ENCODE assay signal across 1 cellular context in the genomic region with DNA sequence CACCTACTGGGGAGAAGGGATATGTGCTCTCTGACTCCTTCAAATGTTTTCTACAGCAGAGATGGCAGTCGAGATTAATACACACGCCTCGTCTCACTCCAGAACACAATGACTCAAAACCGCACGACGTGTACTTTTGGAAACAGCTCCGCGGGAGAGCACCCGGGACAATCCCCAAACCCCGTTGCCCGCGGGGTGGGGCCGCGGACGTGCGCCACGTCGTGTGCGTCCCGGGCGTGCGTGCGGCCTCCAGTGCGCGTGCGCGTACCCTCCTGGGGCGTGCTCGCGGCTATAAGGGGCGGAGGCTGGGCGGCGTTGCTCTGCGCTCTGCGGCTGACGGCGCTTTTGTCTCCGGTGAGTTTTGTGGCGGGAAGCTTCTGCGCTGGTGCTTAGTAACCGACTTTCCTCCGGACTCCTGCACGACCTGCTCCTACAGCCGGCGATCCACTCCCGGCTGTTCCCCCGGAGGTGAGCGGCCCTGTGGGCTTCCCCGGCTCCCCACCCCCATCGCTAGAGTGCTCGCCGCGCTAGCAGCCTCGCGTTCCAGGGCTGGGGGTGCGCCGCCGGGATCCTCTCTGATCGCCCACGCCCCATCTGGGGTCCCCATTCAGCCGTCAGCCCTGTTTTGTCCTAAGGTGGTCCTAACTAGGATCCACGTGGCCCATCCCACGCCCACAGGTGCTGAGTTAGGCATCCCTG.
TF ChIP-seq lines count a peak whose summit lies in the region.

A gene with protein sequence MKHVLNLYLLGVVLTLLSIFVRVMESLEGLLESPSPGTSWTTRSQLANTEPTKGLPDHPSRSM (plus strand): TSS at position 323 of the 699 bp plus-strand sequence. CDS start 1,391 bp downstream, outside the sequence.

TF ChIP-seq in K562, 482 proteins besides CTCF, POLR2A, EP300 and RAD21 (continued from another document and continues in another):
- TF ChIP-seq, protein P1, sequence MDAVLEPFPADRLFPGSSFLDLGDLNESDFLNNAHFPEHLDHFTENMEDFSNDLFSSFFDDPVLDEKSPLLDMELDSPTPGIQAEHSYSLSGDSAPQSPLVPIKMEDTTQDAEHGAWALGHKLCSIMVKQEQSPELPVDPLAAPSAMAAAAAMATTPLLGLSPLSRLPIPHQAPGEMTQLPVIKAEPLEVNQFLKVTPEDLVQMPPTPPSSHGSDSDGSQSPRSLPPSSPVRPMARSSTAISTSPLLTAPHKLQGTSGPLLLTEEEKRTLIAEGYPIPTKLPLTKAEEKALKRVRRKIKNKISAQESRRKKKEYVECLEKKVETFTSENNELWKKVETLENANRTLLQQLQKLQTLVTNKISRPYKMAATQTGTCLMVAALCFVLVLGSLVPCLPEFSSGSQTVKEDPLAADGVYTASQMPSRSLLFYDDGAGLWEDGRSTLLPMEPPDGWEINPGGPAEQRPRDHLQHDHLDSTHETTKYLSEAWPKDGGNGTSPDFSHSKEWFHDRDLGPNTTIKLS (IDR thresholded peaks at IDR 0.05; ENCODE audit: borderline replicate concordance, low read depth) = peak; percentile 96
- TF ChIP-seq, protein P2, sequence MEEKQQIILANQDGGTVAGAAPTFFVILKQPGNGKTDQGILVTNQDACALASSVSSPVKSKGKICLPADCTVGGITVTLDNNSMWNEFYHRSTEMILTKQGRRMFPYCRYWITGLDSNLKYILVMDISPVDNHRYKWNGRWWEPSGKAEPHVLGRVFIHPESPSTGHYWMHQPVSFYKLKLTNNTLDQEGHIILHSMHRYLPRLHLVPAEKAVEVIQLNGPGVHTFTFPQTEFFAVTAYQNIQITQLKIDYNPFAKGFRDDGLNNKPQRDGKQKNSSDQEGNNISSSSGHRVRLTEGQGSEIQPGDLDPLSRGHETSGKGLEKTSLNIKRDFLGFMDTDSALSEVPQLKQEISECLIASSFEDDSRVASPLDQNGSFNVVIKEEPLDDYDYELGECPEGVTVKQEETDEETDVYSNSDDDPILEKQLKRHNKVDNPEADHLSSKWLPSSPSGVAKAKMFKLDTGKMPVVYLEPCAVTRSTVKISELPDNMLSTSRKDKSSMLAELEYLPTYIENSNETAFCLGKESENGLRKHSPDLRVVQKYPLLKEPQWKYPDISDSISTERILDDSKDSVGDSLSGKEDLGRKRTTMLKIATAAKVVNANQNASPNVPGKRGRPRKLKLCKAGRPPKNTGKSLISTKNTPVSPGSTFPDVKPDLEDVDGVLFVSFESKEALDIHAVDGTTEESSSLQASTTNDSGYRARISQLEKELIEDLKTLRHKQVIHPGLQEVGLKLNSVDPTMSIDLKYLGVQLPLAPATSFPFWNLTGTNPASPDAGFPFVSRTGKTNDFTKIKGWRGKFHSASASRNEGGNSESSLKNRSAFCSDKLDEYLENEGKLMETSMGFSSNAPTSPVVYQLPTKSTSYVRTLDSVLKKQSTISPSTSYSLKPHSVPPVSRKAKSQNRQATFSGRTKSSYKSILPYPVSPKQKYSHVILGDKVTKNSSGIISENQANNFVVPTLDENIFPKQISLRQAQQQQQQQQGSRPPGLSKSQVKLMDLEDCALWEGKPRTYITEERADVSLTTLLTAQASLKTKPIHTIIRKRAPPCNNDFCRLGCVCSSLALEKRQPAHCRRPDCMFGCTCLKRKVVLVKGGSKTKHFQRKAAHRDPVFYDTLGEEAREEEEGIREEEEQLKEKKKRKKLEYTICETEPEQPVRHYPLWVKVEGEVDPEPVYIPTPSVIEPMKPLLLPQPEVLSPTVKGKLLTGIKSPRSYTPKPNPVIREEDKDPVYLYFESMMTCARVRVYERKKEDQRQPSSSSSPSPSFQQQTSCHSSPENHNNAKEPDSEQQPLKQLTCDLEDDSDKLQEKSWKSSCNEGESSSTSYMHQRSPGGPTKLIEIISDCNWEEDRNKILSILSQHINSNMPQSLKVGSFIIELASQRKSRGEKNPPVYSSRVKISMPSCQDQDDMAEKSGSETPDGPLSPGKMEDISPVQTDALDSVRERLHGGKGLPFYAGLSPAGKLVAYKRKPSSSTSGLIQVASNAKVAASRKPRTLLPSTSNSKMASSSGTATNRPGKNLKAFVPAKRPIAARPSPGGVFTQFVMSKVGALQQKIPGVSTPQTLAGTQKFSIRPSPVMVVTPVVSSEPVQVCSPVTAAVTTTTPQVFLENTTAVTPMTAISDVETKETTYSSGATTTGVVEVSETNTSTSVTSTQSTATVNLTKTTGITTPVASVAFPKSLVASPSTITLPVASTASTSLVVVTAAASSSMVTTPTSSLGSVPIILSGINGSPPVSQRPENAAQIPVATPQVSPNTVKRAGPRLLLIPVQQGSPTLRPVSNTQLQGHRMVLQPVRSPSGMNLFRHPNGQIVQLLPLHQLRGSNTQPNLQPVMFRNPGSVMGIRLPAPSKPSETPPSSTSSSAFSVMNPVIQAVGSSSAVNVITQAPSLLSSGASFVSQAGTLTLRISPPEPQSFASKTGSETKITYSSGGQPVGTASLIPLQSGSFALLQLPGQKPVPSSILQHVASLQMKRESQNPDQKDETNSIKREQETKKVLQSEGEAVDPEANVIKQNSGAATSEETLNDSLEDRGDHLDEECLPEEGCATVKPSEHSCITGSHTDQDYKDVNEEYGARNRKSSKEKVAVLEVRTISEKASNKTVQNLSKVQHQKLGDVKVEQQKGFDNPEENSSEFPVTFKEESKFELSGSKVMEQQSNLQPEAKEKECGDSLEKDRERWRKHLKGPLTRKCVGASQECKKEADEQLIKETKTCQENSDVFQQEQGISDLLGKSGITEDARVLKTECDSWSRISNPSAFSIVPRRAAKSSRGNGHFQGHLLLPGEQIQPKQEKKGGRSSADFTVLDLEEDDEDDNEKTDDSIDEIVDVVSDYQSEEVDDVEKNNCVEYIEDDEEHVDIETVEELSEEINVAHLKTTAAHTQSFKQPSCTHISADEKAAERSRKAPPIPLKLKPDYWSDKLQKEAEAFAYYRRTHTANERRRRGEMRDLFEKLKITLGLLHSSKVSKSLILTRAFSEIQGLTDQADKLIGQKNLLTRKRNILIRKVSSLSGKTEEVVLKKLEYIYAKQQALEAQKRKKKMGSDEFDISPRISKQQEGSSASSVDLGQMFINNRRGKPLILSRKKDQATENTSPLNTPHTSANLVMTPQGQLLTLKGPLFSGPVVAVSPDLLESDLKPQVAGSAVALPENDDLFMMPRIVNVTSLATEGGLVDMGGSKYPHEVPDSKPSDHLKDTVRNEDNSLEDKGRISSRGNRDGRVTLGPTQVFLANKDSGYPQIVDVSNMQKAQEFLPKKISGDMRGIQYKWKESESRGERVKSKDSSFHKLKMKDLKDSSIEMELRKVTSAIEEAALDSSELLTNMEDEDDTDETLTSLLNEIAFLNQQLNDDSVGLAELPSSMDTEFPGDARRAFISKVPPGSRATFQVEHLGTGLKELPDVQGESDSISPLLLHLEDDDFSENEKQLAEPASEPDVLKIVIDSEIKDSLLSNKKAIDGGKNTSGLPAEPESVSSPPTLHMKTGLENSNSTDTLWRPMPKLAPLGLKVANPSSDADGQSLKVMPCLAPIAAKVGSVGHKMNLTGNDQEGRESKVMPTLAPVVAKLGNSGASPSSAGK (IDR thresholded peaks at IDR 0.05) = peak; percentile 97
- TF ChIP-seq, protein P3, sequence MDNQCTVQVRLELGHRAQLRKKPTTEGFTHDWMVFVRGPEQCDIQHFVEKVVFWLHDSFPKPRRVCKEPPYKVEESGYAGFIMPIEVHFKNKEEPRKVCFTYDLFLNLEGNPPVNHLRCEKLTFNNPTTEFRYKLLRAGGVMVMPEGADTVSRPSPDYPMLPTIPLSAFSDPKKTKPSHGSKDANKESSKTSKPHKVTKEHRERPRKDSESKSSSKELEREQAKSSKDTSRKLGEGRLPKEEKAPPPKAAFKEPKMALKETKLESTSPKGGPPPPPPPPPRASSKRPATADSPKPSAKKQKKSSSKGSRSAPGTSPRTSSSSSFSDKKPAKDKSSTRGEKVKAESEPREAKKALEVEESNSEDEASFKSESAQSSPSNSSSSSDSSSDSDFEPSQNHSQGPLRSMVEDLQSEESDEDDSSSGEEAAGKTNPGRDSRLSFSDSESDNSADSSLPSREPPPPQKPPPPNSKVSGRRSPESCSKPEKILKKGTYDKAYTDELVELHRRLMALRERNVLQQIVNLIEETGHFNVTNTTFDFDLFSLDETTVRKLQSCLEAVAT (IDR thresholded peaks at IDR 0.05) = peak in 1 of 2 experiments; percentile 78; a peak in 2 of 4 replicates
- TF ChIP-seq ARNT (IDR thresholded peaks at IDR 0.05) = no peak
- peak; percentile 98 for TF ChIP-seq GATAD2B (IDR thresholded peaks at IDR 0.05; ENCODE audit: borderline replicate concordance)
- TF ChIP-seq ZNF584 (CRISPR knock-in tag; IDR thresholded peaks at IDR 0.05; ENCODE audit: low read depth) = no peak
- TF ChIP-seq ZNF764 (CRISPR knock-in tag; IDR thresholded peaks at IDR 0.05; ENCODE audit: low read depth) = no peak
- TF ChIP-seq E2F3 (CRISPR knock-in tag; IDR thresholded peaks at IDR 0.05) = peak; percentile 79; the same call in 1 of the 2 replicates
- peak; percentile 60; the same call in 1 of the 2 replicates for TF ChIP-seq HDAC2 (IDR thresholded peaks at IDR 0.05)
- TF ChIP-seq HMGN3 (IDR thresholded peaks at IDR 0.05; ENCODE audit: borderline replicate concordance, extremely low read depth, insufficient read length, low read depth, low read length) = peak; percentile 99
- peak; percentile 96 for TF ChIP-seq SOX6 (IDR thresholded peaks at IDR 0.05)
- no peak for TF ChIP-seq SIRT6 (IDR thresholded peaks at IDR 0.05; ENCODE audit: low read depth, low read length)
- peak; percentile 68 for TF ChIP-seq FIP1L1 (IDR thresholded peaks at IDR 0.05; ENCODE audit: low read depth, low read length, poor library complexity, severe bottlenecking)
- peak; percentile 50; the same call in 1 of the 2 replicates for TF ChIP-seq XRCC5 (IDR thresholded peaks at IDR 0.05; ENCODE audit: low read depth, low read length)
- TF ChIP-seq, protein P4, sequence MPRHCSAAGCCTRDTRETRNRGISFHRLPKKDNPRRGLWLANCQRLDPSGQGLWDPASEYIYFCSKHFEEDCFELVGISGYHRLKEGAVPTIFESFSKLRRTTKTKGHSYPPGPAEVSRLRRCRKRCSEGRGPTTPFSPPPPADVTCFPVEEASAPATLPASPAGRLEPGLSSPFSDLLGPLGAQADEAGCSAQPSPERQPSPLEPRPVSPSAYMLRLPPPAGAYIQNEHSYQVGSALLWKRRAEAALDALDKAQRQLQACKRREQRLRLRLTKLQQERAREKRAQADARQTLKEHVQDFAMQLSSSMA (CRISPR knock-in tag; IDR thresholded peaks at IDR 0.05) = peak; percentile 96
- TF ChIP-seq CBX1 (IDR thresholded peaks at IDR 0.05; ENCODE audit: low read depth) = peak; percentile 40; the same call in 1 of the 2 replicates
- no peak for TF ChIP-seq JUNB (CRISPR knock-in tag; conservative IDR thresholded peaks at IDR 0.05)
- TF ChIP-seq, protein P5, sequence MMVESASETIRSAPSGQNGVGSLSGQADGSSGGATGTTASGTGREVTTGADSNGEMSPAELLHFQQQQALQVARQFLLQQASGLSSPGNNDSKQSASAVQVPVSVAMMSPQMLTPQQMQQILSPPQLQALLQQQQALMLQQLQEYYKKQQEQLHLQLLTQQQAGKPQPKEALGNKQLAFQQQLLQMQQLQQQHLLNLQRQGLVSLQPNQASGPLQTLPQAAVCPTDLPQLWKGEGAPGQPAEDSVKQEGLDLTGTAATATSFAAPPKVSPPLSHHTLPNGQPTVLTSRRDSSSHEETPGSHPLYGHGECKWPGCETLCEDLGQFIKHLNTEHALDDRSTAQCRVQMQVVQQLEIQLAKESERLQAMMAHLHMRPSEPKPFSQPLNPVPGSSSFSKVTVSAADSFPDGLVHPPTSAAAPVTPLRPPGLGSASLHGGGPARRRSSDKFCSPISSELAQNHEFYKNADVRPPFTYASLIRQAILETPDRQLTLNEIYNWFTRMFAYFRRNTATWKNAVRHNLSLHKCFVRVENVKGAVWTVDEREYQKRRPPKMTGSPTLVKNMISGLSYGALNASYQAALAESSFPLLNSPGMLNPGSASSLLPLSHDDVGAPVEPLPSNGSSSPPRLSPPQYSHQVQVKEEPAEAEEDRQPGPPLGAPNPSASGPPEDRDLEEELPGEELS (CRISPR knock-in tag; IDR thresholded peaks at IDR 0.05; ENCODE audit: borderline replicate concordance) = peak; percentile 87
- no peak for TF ChIP-seq GTF2A2 (tag; IDR thresholded peaks at IDR 0.05)
- TF ChIP-seq HLTF (IDR thresholded peaks at IDR 0.05) = no peak
- TF ChIP-seq, protein P6, sequence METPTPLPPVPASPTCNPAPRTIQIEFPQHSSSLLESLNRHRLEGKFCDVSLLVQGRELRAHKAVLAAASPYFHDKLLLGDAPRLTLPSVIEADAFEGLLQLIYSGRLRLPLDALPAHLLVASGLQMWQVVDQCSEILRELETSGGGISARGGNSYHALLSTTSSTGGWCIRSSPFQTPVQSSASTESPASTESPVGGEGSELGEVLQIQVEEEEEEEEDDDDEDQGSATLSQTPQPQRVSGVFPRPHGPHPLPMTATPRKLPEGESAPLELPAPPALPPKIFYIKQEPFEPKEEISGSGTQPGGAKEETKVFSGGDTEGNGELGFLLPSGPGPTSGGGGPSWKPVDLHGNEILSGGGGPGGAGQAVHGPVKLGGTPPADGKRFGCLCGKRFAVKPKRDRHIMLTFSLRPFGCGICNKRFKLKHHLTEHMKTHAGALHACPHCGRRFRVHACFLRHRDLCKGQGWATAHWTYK (CRISPR knock-in tag; IDR thresholded peaks at IDR 0.05) = no peak
- TF ChIP-seq, protein P7, sequence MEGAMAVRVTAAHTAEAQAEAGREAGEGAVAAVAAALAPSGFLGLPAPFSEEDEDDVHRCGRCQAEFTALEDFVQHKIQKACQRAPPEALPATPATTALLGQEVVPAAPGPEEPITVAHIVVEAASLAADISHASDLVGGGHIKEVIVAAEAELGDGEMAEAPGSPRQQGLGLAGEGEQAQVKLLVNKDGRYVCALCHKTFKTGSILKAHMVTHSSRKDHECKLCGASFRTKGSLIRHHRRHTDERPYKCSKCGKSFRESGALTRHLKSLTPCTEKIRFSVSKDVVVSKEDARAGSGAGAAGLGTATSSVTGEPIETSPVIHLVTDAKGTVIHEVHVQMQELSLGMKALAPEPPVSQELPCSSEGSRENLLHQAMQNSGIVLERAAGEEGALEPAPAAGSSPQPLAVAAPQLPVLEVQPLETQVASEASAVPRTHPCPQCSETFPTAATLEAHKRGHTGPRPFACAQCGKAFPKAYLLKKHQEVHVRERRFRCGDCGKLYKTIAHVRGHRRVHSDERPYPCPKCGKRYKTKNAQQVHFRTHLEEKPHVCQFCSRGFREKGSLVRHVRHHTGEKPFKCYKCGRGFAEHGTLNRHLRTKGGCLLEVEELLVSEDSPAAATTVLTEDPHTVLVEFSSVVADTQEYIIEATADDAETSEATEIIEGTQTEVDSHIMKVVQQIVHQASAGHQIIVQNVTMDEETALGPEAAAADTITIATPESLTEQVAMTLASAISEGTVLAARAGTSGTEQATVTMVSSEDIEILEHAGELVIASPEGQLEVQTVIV (CRISPR knock-in tag; IDR thresholded peaks at IDR 0.05; ENCODE audit: borderline replicate concordance) = no peak
- no peak for TF ChIP-seq ZNF76 (CRISPR knock-in tag; IDR thresholded peaks at IDR 0.05; ENCODE audit: borderline replicate concordance)
- no peak for TF ChIP-seq PHF21A (IDR thresholded peaks at IDR 0.05; ENCODE audit: borderline replicate concordance, low read depth)
- no peak for TF ChIP-seq MCM7 (IDR thresholded peaks at IDR 0.05)
- TF ChIP-seq, protein P8, sequence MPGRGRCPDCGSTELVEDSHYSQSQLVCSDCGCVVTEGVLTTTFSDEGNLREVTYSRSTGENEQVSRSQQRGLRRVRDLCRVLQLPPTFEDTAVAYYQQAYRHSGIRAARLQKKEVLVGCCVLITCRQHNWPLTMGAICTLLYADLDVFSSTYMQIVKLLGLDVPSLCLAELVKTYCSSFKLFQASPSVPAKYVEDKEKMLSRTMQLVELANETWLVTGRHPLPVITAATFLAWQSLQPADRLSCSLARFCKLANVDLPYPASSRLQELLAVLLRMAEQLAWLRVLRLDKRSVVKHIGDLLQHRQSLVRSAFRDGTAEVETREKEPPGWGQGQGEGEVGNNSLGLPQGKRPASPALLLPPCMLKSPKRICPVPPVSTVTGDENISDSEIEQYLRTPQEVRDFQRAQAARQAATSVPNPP (IDR thresholded peaks at IDR 0.05; ENCODE audit: borderline replicate concordance, insufficient read depth, insufficient read length) = no peak
- no peak for TF ChIP-seq IRF2 (CRISPR knock-in tag; IDR thresholded peaks at IDR 0.05)
- TF ChIP-seq ARID2 (IDR thresholded peaks at IDR 0.05) = peak; percentile 65; the same call in 1 of the 2 replicates
- no peak for TF ChIP-seq WHSC1 (IDR thresholded peaks at IDR 0.05; ENCODE audit: low read length)
- TF ChIP-seq ZNF717 (CRISPR knock-in tag; IDR thresholded peaks at IDR 0.05) = no peak
